In genomic region chr2:37323176-37323575, GRCh38 we compare ENCODE assay signal across 8 cellular contexts. TPM values are rescaled to one million over a fixed set of nuclear protein-coding genes. Genes with fewer than 3 reads are reported as not detected.
DNase-seq lines count a peak whose midpoint lies in the region; ATAC-seq and TF ChIP-seq lines count a peak whose summit lies in the region.

No MANE protein-coding gene starts in this region.

- H3K27me3 ChIP-seq in liver (ENCODE audit: control insufficient read depth in 4 of 4, insufficient read depth in 4 of 4, low read length in 3 of 4), result no peaks in the 10 kb centered on the region
- H3K27me3 ChIP-seq in tibial nerve, result no peaks in the 10 kb centered on the region

- H3K9me3 ChIP-seq in liver (ENCODE audit: control insufficient read depth in 4 of 4, low read length in 3 of 4) (no peaks in the 10 kb centered on the region), tibial nerve (no peaks in the 10 kb centered on the region)

- peak overlapping the region; percentile 97 for H3K27ac Mint-ChIP-seq in activated T-cell treated with anti-CD3 and anti-CD28 coated beads, Interleukin-2, amount 50 U/mL, for 24 hours
- H3K27ac Mint-ChIP-seq in activated naive CD8-positive, alpha-beta T cell, result peak overlapping the region; percentile 99

- H3K27ac ChIP-seq in liver (ENCODE audit: low read depth in 1 of 2, low read length in 2 of 2) (no peak overlapping the region), tibial nerve (peak overlapping the region; percentile 94 to 97 (median 95))

- no peaks in the 10 kb centered on the region for H3K9me3 Mint-ChIP-seq in activated T-cell treated with anti-CD3 and anti-CD28 coated beads, Interleukin-2, amount 50 U/mL, for 24 hours
- H3K9me3 Mint-ChIP-seq in activated naive CD8-positive, alpha-beta T cell (ENCODE audit: low read depth), result no peaks in the 10 kb centered on the region

- H3K4me1 ChIP-seq in liver (ENCODE audit: control insufficient read depth in 4 of 4, insufficient read depth in 4 of 4, low read length in 3 of 4) (peaks cover 2 to 22% (median 9%) of the 10 kb centered on the region in 4 donors), tibial nerve (peaks cover 0 to 69% (median 9%) of the 10 kb centered on the region in 4 donors)

- no peak for ATAC-seq in GM19397 (IDR thresholded peaks at IDR 0.05; ENCODE audit: unreplicated experiment)

- peaks cover 19% of the 10 kb centered on the region for H3K27me3 Mint-ChIP-seq in activated T-cell treated with anti-CD3 and anti-CD28 coated beads, Interleukin-2, amount 50 U/mL, for 24 hours
- peaks cover 4% of the 10 kb centered on the region for H3K27me3 Mint-ChIP-seq in activated naive CD8-positive, alpha-beta T cell

- WGBS in liver, result 46% methylated on average over 7 of the region's 7 CpGs
- 4 to 7% methylated on average over 7 of the region's 7 CpGs for WGBS in tibial nerve, 2 donors

- no peak for TF ChIP-seq EP300 in tibial nerve (IDR thresholded peaks at IDR 0.05)

- peak overlapping the region in 2 of 3 donors; percentile 65 to 99 for H3K4me3 ChIP-seq in liver (ENCODE audit: low read depth in 1 of 3, low read length in 3 of 3)
- peak overlapping the region; percentile 78 to 92 (median 81) for H3K4me3 ChIP-seq in tibial nerve

- no peaks in the 10 kb centered on the region for H3K36me3 ChIP-seq in liver (ENCODE audit: control insufficient read depth in 4 of 4, insufficient read depth in 3 of 4, low read depth in 1 of 4, low read length in 3 of 4)
- no peaks in the 10 kb centered on the region for H3K36me3 ChIP-seq in tibial nerve

- TF ChIP-seq POLR2A in tibial nerve (IDR thresholded peaks at IDR 0.05), result no peak

- no peak for TF ChIP-seq RAD21 in liver (IDR thresholded peaks at IDR 0.05)

- peaks cover 58% of the 10 kb centered on the region for H3K4me1 Mint-ChIP-seq in activated T-cell treated with anti-CD3 and anti-CD28 coated beads, Interleukin-2, amount 50 U/mL, for 24 hours (ENCODE audit: low read depth)
- peaks cover 53% of the 10 kb centered on the region for H3K4me1 Mint-ChIP-seq in activated naive CD8-positive, alpha-beta T cell (ENCODE audit: low read depth)

- peak overlapping the region; percentile 12 to 76 for H3K9ac ChIP-seq in liver (ENCODE audit: low read depth in 1 of 2, low read length in 2 of 2)

- TF ChIP-seq CTCF in liver (IDR thresholded peaks at IDR 0.05; ENCODE audit: low read depth, low read length, missing input control) (no peak), tibial nerve (IDR thresholded peaks at IDR 0.05) (no peak)

- peaks cover 31% of the 10 kb centered on the region for H3K36me3 Mint-ChIP-seq in activated T-cell treated with anti-CD3 and anti-CD28 coated beads, Interleukin-2, amount 50 U/mL, for 24 hours (ENCODE audit: low read depth)
- peaks cover 9% of the 10 kb centered on the region for H3K36me3 Mint-ChIP-seq in activated naive CD8-positive, alpha-beta T cell

- peak overlapping the region; percentile 93 for H3K4me3 Mint-ChIP-seq in activated T-cell treated with anti-CD3 and anti-CD28 coated beads, Interleukin-2, amount 50 U/mL, for 24 hours
- peak overlapping the region; percentile 99 for H3K4me3 Mint-ChIP-seq in activated naive CD8-positive, alpha-beta T cell

- no peak for DNase-seq in activated T-cell treated with anti-CD3 and anti-CD28 coated beads, Interleukin-2, amount 50 U/mL, for 24 hours
- no peak for DNase-seq in activated T-cell treated with anti-CD3 and anti-CD28 coated beads, Interleukin-2, amount 50 U/mL, for 1 hour
- no peak for DNase-seq in tibial nerve (ENCODE audit: low spot score in 2 of 2)
- no peak for DNase-seq in nucleus accumbens (lab: John Stamatoyannopoulos, UW)
- DNase-seq in NCI-H187 (lab: John Stamatoyannopoulos, UW), result no peak

TF ChIP-seq in liver, 16 proteins besides CTCF, POLR2A, EP300 and RAD21:
- TF ChIP-seq EGR1 (IDR thresholded peaks at IDR 0.05; ENCODE audit: low read depth in 2 of 2), result no peak
- no peak for TF ChIP-seq GABPA (IDR thresholded peaks at IDR 0.05 in 1 of 2, conservative IDR thresholded peaks at IDR 0.05 in 1 of 2)
- no peak for TF ChIP-seq YY1 (IDR thresholded peaks at IDR 0.05)
- TF ChIP-seq ATF3 (IDR thresholded peaks at IDR 0.05), result no peak
- no peak for TF ChIP-seq HNF4G (IDR thresholded peaks at IDR 0.05)
- no peak for TF ChIP-seq NR2F2 (IDR thresholded peaks at IDR 0.05)
- no peak for TF ChIP-seq TAF1 (conservative IDR thresholded peaks at IDR 0.05)
- TF ChIP-seq HNF4A (conservative IDR thresholded peaks at IDR 0.05), result no peak
- TF ChIP-seq RXRA (IDR thresholded peaks at IDR 0.05), result no peak
- TF ChIP-seq SP1 (IDR thresholded peaks at IDR 0.05), result no peak
- TF ChIP-seq REST (IDR thresholded peaks at IDR 0.05), result no peak
- no peak for TF ChIP-seq FOXA1 (IDR thresholded peaks at IDR 0.05)
- no peak for TF ChIP-seq MAX (IDR thresholded peaks at IDR 0.05)
- no peak for TF ChIP-seq JUND (IDR thresholded peaks at IDR 0.05)
- no peak for TF ChIP-seq FOXA2 (IDR thresholded peaks at IDR 0.05)
- no peak for TF ChIP-seq ZBTB33 (IDR thresholded peaks at IDR 0.05)

RNA-seq across cellular contexts. Expression of gene PRKD3, which starts 1.5 kb away (rescaled TPM):
- total RNA-seq in liver (10 to 100 TPM in 1 of 2 donors, 1 to 10 TPM in 1; 10.0 to 19.7 TPM), tibial nerve (10 to 100 TPM; 39.0 to 57.3 (median 54.4) TPM)
- 1 to 10 TPM; 4.4 to 6.2 TPM for polyA plus RNA-seq in liver

RNA-seq across cellular contexts. Expression of gene QPCT, which starts 21.3 kb away (rescaled TPM):
- total RNA-seq in liver, result 1 to 10 TPM; 1.1 to 3.0 TPM
- 1 to 10 TPM in 1 of 2 donors, under 1 TPM in 1; 0.61 to 1.3 TPM for polyA plus RNA-seq in liver
- 1 to 10 TPM; 1.5 to 4.8 (median 3.1) TPM for total RNA-seq in tibial nerve

Comparison
In these comparisons a context has a peak if more than half of its experiments do, and no peak if none do; other contexts are left out.
1. H3K27ac ChIP-seq: peak in tibial nerve (4 of 4); none in liver (0 of 2).